Comparison of ENCODE assay signal across 1 cellular context in genomic region chr5:172183881-172184280, GRCh38.
TF ChIP-seq lines count a peak whose summit lies in the region.

No MANE protein-coding gene starts in this region.

TF ChIP-seq in SK-N-SH treated with all-trans-retinoic acid at 6 μM for 48 hours, 23 proteins besides CTCF, POLR2A, EP300 and RAD21 (continued from another document):
- no peak for TF ChIP-seq PATZ1 (CRISPR knock-in tag; IDR thresholded peaks at IDR 0.05; ENCODE audit: borderline replicate concordance)
- TF ChIP-seq ZFP30 (CRISPR knock-in tag; IDR thresholded peaks at IDR 0.05), result no peak
- no peak for TF ChIP-seq CSRNP3 (CRISPR knock-in tag; IDR thresholded peaks at IDR 0.05)
- no peak for TF ChIP-seq CREB5 (CRISPR knock-in tag; IDR thresholded peaks at IDR 0.05; ENCODE audit: low read depth)
- no peak for TF ChIP-seq SNAI2 (CRISPR knock-in tag; IDR thresholded peaks at IDR 0.05)
